ENCODE assay signal across 1 cellular context in genomic region chr11:59552844-59553243, GRCh38.
TF ChIP-seq lines count a peak whose summit lies in the region.

No MANE protein-coding gene starts in this region.

TF ChIP-seq in H1, 55 proteins besides CTCF, POLR2A, EP300 and RAD21:
- no peak for TF ChIP-seq GABPA (IDR thresholded peaks at IDR 0.05; ENCODE audit: borderline replicate concordance, insufficient read depth, low read length)
- no peak for TF ChIP-seq ASH2L (IDR thresholded peaks at IDR 0.05; ENCODE audit: low read length)
- no peak for TF ChIP-seq MAFK (IDR thresholded peaks at IDR 0.05; ENCODE audit: low read depth, low read length)
- TF ChIP-seq RXRA (IDR thresholded peaks at IDR 0.05; ENCODE audit: insufficient read depth, low read depth, low read length) = no peak
- no peak for TF ChIP-seq JUN (IDR thresholded peaks at IDR 0.05; ENCODE audit: low read depth, low read length)
- no peak for TF ChIP-seq NRF1 (IDR thresholded peaks at IDR 0.05; ENCODE audit: low read depth, low read length)
- TF ChIP-seq TBP (IDR thresholded peaks at IDR 0.05; ENCODE audit: low read depth, low read length) = no peak
- TF ChIP-seq SRF (IDR thresholded peaks at IDR 0.05; ENCODE audit: low read depth, low read length) = no peak
- TF ChIP-seq TCF12 (IDR thresholded peaks at IDR 0.05; ENCODE audit: low read depth, low read length) = no peak
- TF ChIP-seq EGR1 (IDR thresholded peaks at IDR 0.05; ENCODE audit: borderline replicate concordance, low read depth, low read length) = no peak
- no peak for TF ChIP-seq SIN3A (conservative IDR thresholded peaks at IDR 0.05 in 1 of 2, IDR thresholded peaks at IDR 0.05 in 1 of 2; ENCODE audit: low read depth in 1 of 2, low read length in 2 of 2)
- TF ChIP-seq ZNF274 (IDR thresholded peaks at IDR 0.05; ENCODE audit: borderline replicate concordance, extremely low read depth, low read length) = no peak
- no peak for TF ChIP-seq KDM1A (IDR thresholded peaks at IDR 0.05; ENCODE audit: borderline replicate concordance, low read length)
- TF ChIP-seq MAX (IDR thresholded peaks at IDR 0.05) = no peak
- no peak for TF ChIP-seq CHD7 (IDR thresholded peaks at IDR 0.05; ENCODE audit: insufficient replicate concordance, low read length)
